Comparison of ENCODE assay signal across 8 cellular contexts in genomic region chr6:129672883-129673631, GRCh38. TPM values are rescaled to one million over a fixed set of nuclear protein-coding genes. Genes with fewer than 3 reads are reported as not detected.
DNase-seq lines count a peak whose midpoint lies in the region; ATAC-seq and TF ChIP-seq lines count a peak whose summit lies in the region.

No MANE protein-coding gene starts in this region.

- H3K27ac ChIP-seq in A673 (ENCODE audit: low read depth, low read length, poor library complexity, severe bottlenecking) = peak overlapping the region; percentile 76

- H3K9me3 ChIP-seq in A673 (ENCODE audit: low read depth, low read length, poor library complexity, severe bottlenecking) = no peaks in the 10 kb centered on the region

- DNase-seq in A673 (ENCODE audit: low spot score) (peak; percentile 78), RPMI7951 (ENCODE audit: low read depth) (peak; percentile 85), sciatic nerve (ENCODE audit: low spot score) (no peak), nucleus accumbens (lab: John Stamatoyannopoulos, UW) (no peak), globus pallidus (ENCODE audit: low spot score) (no peak)

- intact Hi-C loops in A673 (cut with micrococcal nuclease; ENCODE audit: unreplicated experiment) (loop anchor here (5.0 kb wide), 1 partner anchor 39 kb away; the partner anchor contains the start of gene ARHGAP18), sciatic nerve (cut with DNase I) (no loop called here)

- no peak overlapping the region for H3K4me3 ChIP-seq in A673 (ENCODE audit: low read depth, low read length, poor library complexity, severe bottlenecking)

- CTCF ChIA-PET in A673 (lab: Charles Lee) = no interaction called here

- POLR2A ChIA-PET in A673 (lab: Charles Lee; ENCODE audit: low non-redundant PET) = no interaction called here

- no peak for TF ChIP-seq CTCF in A673 (conservative IDR thresholded peaks at IDR 0.05; ENCODE audit: low read depth, low read length)

- no peaks in the 10 kb centered on the region for H3K36me3 ChIP-seq in A673 (ENCODE audit: insufficient read depth, low read length, poor library complexity, severe bottlenecking)

- peaks cover 33% of the 10 kb centered on the region for H3K4me1 ChIP-seq in A673 (ENCODE audit: insufficient read depth, low read length, poor library complexity, severe bottlenecking)

- no peaks in the 10 kb centered on the region for H3K27me3 ChIP-seq in A673 (replicated peaks; ENCODE audit: insufficient read depth, low read depth, low read length, poor library complexity)

- ATAC-seq in GM18858 (IDR thresholded peaks at IDR 0.05; ENCODE audit: unreplicated experiment) (peak; percentile 83), HG03025 (IDR thresholded peaks at IDR 0.05; ENCODE audit: low FRiP score, unreplicated experiment) (peak; percentile 59), esophagus mucosa (peak; percentile 54), sciatic nerve (peak; percentile 57)

- no TSS peak for BruUV-seq in A673 (replicated peaks; lab: Mats Ljungman, UMichigan)

RNA-seq across cellular contexts. Expression of gene ARHGAP18, which starts 36.9 kb away (rescaled TPM):
- 12.7 and 14.2 TPM in 2 replicates for total RNA-seq in A673 (2021)
- 37.1 and 47.5 TPM in 2 replicates for total RNA-seq in RPMI7951 (2014; rRNA removed; shearing (Covaris generic))
- 5.3 TPM for total RNA-seq in esophagus mucosa
- total RNA-seq in sciatic nerve = 18.2 TPM

Comparison
In these comparisons a context has a peak if more than half of its experiments do, and no peak if none do; other contexts are left out.
1. DNase-seq: peak in A673 (single experiment) and RPMI7951 (single experiment); none in sciatic nerve (single experiment), nucleus accumbens (0 of 56) and globus pallidus (single experiment).
2. Peak in every context shown above with its lines, with median percentiles within 50 percentile points of each other: ATAC-seq.